15 cellular contexts compared by ENCODE assay signal in genomic region chr5:9148242-9148641, GRCh38.
DNase-seq lines count a peak whose midpoint lies in the region; ATAC-seq and TF ChIP-seq lines count a peak whose summit lies in the region.
"Had no signal": no experiment of that assay in that cellular context is flagged by ENCODE, and none has a peak within 500 bp of the region (broad histone marks: within the 10 kb centered on the region; RNA-seq: fewer than 3 reads in every experiment).

No MANE protein-coding gene starts in this region.

- H3K36me3 ChIP-seq in PC-3 (ENCODE audit: low read depth, low read length) (no peaks in the 10 kb centered on the region), OCI-LY7 (ENCODE audit: insufficient read depth, low read length) (no peaks in the 10 kb centered on the region)
- H3K36me3 ChIP-seq: SJCRH30 had no signal

- no peak overlapping the region for H3K9ac ChIP-seq in PC-3 (ENCODE audit: low read length)
- H3K9ac ChIP-seq: KMS-11 had no signal

- no peak overlapping the region for H3K27ac ChIP-seq in PC-3 (ENCODE audit: low read length)
- H3K27ac ChIP-seq in epithelial cell of prostate = peak overlapping the region; percentile 89
- H3K27ac ChIP-seq in OCI-LY7 (ENCODE audit: low read depth, low read length, poor library complexity, severe bottlenecking) = no peak overlapping the region
- H3K27ac ChIP-seq: HL-60, KMS-11, SJCRH30 had no signal

- H3K27me3 ChIP-seq in PC-3 (ENCODE audit: low read length) = no peaks in the 10 kb centered on the region
- H3K27me3 ChIP-seq: SJCRH30 had no signal

- H3K79me2 ChIP-seq in PC-3 (ENCODE audit: low read length) (no peaks in the 10 kb centered on the region), OCI-LY7 (ENCODE audit: insufficient read depth, low read depth, low read length) (no peaks in the 10 kb centered on the region)

- H2AFZ ChIP-seq in PC-3 (ENCODE audit: low read length) = no peak overlapping the region
- H2AFZ ChIP-seq in OCI-LY7 (ENCODE audit: low read length) = no peak overlapping the region

- CTCF ChIA-PET in PC-3 (lab: Charles Lee) = no interaction called here
- CTCF ChIA-PET in OCI-LY7 (lab: Charles Lee; ENCODE audit: unreplicated experiment) = no interaction called here

- H4K20me1 ChIP-seq in PC-3 (ENCODE audit: low read length) (no peaks in the 10 kb centered on the region), OCI-LY7 (ENCODE audit: insufficient read depth, low read length) (no peaks in the 10 kb centered on the region)

- POLR2A ChIA-PET in PC-3 (lab: Charles Lee; ENCODE audit: unreplicated experiment) (no interaction called here), OCI-LY7 (lab: Charles Lee) (interaction anchor here (0.5 to 0.7 kb wide), 5 partner anchors 45 to 705 kb away, joined by 3 to 10 read pairs (median 3); no protein-coding TSS in a partner anchor)

- H3K4me3 ChIP-seq in PC-3 (ENCODE audit: low read length) (no peak overlapping the region), OCI-LY7 (ENCODE audit: low read depth, low read length, poor library complexity, severe bottlenecking) (no peak overlapping the region)
- H3K4me3 ChIP-seq: SJCRH30 had no signal

- TF ChIP-seq CTCF in PC-3 (conservative IDR thresholded peaks at IDR 0.05; ENCODE audit: low read depth, low read length) = no peak
- TF ChIP-seq CTCF in OCI-LY7 (conservative IDR thresholded peaks at IDR 0.05; ENCODE audit: low read length) = no peak

- H3K4me2 ChIP-seq in PC-3 (ENCODE audit: low read length) (no peak overlapping the region), OCI-LY7 (ENCODE audit: low read length) (no peak overlapping the region)
- H3K4me2 ChIP-seq: KMS-11 had no signal

- no TSS peak for BruUV-seq in PC-3 (replicated peaks; lab: Mats Ljungman, UMichigan)
- BruUV-seq in OCI-LY7 (replicated peaks; lab: Mats Ljungman, UMichigan) = no TSS peak

- H3K4me1 ChIP-seq in PC-3 (ENCODE audit: insufficient read depth, low read length) = peaks cover 8% of the 10 kb centered on the region; the same call in 1 of the 2 replicates
- H3K4me1 ChIP-seq in OCI-LY7 (ENCODE audit: insufficient read depth, low read length, poor library complexity, severe bottlenecking) = no peaks in the 10 kb centered on the region
- H3K4me1 ChIP-seq: SJCRH30 had no signal

- H3K9me2 ChIP-seq in PC-3 (replicated peaks; ENCODE audit: low read length) (no peaks in the 10 kb centered on the region), OCI-LY7 (ENCODE audit: insufficient read depth, low read length) (no peaks in the 10 kb centered on the region)

- ATAC-seq in PC-3 = no peak

- peak; percentile 86 for DNase-seq in ELR (ENCODE audit: low read depth)
- peak; percentile 39 for DNase-seq in PC-3
- no peak for DNase-seq in epithelial cell of prostate (ENCODE audit: low read depth, low spot score)
- peak; percentile 67 for DNase-seq in kidney tubule cell (ENCODE audit: low spot score)
- DNase-seq in stimulated activated naive CD4-positive, alpha-beta T cell (lab: John Stamatoyannopoulos, UW) = no peak
- DNase-seq in OCI-LY7 (ENCODE audit: low spot score) = no peak
- DNase-seq in NCI-H1436 treated with DMSO at 0.1 percent for 48 hours (lab: John Stamatoyannopoulos, UW) = no peak
- no peak for DNase-seq in effector CD4-positive, alpha-beta T cell
- DNase-seq: ACHN; CD8-positive, alpha-beta memory T cell; NCI-H2029 treated with DMSO at 0.1 percent for 48 hours; NCI-H510A; SJCRH30 had no signal

- H3K9me3 ChIP-seq in PC-3 (ENCODE audit: low read length) (no peaks in the 10 kb centered on the region), OCI-LY7 (ENCODE audit: low read length) (no peaks in the 10 kb centered on the region)
- H3K9me3 ChIP-seq: SJCRH30 had no signal

- H3F3A ChIP-seq in PC-3 (ENCODE audit: low read length, unreplicated experiment) = no peaks in the 10 kb centered on the region

- intact Hi-C loops in PC-3 (cut with micrococcal nuclease) = no loop called here
- intact Hi-C loops in OCI-LY7 (cut with micrococcal nuclease; ENCODE audit: unreplicated experiment) = no loop called here

Comparison
In these comparisons a context has a peak if more than half of its experiments do, and no peak if none do; other contexts are left out.
1. DNase-seq: peak in ELR (single experiment), PC-3 (single experiment) and kidney tubule cell (single experiment); none in epithelial cell of prostate (single experiment), stimulated activated naive CD4-positive, alpha-beta T cell (0 of 6), OCI-LY7 (single experiment), NCI-H1436 treated with DMSO at 0.1 percent for 48 hours (single experiment) and effector CD4-positive, alpha-beta T cell (single experiment).